In genomic region chr5:14211818-14212799, GRCh38 we compare ENCODE assay signal across 10 cellular contexts.
DNase-seq lines count a peak whose midpoint lies in the region; ATAC-seq and TF ChIP-seq lines count a peak whose summit lies in the region.
"Had no signal": no experiment of that assay in that cellular context is flagged by ENCODE, and none has a peak within 500 bp of the region (broad histone marks: within the 10 kb centered on the region; RNA-seq: fewer than 3 reads in every experiment).

No MANE protein-coding gene starts in this region.

- H3K27ac ChIP-seq in DOHH2 (ENCODE audit: low read depth, low read length) (peak overlapping the region; percentile 27; the same call in 1 of the 2 replicates), hepatocyte (peak overlapping the region; percentile 62), mesendoderm (ENCODE audit: low read depth, low read length) (no peak overlapping the region)

- H3K4me2 ChIP-seq in DOHH2 (ENCODE audit: low read length): peak overlapping the region; percentile 53
- H3K4me2 ChIP-seq in hepatocyte: peak overlapping the region; percentile 54
- no peak overlapping the region for H3K4me2 ChIP-seq in mesendoderm (ENCODE audit: low read length)

- no peak overlapping the region for H2BK120ac ChIP-seq in mesendoderm (ENCODE audit: low read depth, low read length)

- no peak overlapping the region for H3K9ac ChIP-seq in mesendoderm (ENCODE audit: low read length)

- no peak overlapping the region for H2AK5ac ChIP-seq in mesendoderm (ENCODE audit: low read length)

- H2AFZ ChIP-seq in hepatocyte: no peak overlapping the region

- H3K9me2 ChIP-seq in DOHH2 (replicated peaks; ENCODE audit: control insufficient read depth, low read length) (no peaks in the 10 kb centered on the region), hepatocyte (replicated peaks; ENCODE audit: insufficient read depth) (no peaks in the 10 kb centered on the region)

- no peak overlapping the region for H3K18ac ChIP-seq in mesendoderm (ENCODE audit: low read length)

- no peaks in the 10 kb centered on the region for H3K27me3 ChIP-seq in DOHH2 (ENCODE audit: control insufficient read depth, low read length)
- H3K27me3 ChIP-seq in hepatocyte: no peaks in the 10 kb centered on the region
- no peaks in the 10 kb centered on the region for H3K27me3 ChIP-seq in mesendoderm (ENCODE audit: insufficient read depth, low read length, poor library complexity)

- no peak for TF ChIP-seq CTCF in DOHH2 (IDR thresholded peaks at IDR 0.05; ENCODE audit: low read depth, low read length, poor library complexity, severe bottlenecking)
- TF ChIP-seq CTCF in hepatocyte (IDR thresholded peaks at IDR 0.05; ENCODE audit: poor library complexity): no peak

- no peak overlapping the region for H4K8ac ChIP-seq in mesendoderm (ENCODE audit: low read depth, low read length)

- H3K4ac ChIP-seq in mesendoderm (ENCODE audit: low read depth, low read length): no peak overlapping the region

- H3K56ac ChIP-seq in mesendoderm (ENCODE audit: low read length): no peak overlapping the region

- H3K4me3 ChIP-seq in DOHH2 (ENCODE audit: low read length) (peak overlapping the region; percentile 4; the same call in 1 of the 2 replicates), hepatocyte (no peak overlapping the region), mesendoderm (ENCODE audit: low read length) (no peak overlapping the region)
- H3K4me3 ChIP-seq: prostate gland had no signal

- no peak overlapping the region for H2BK5ac ChIP-seq in mesendoderm (ENCODE audit: low read length)

- H3F3A ChIP-seq in DOHH2 (ENCODE audit: control insufficient read depth, insufficient read depth): peaks cover 5% of the 10 kb centered on the region

- no peak overlapping the region for H3K23ac ChIP-seq in mesendoderm (ENCODE audit: low read length)

- H3K4me1 ChIP-seq in DOHH2 (ENCODE audit: control insufficient read depth, low read length) (peaks cover 77% of the 10 kb centered on the region), hepatocyte (ENCODE audit: insufficient read depth) (peaks cover 32% of the 10 kb centered on the region), mesendoderm (ENCODE audit: control insufficient read depth, low read depth, low read length) (peaks cover 10% of the 10 kb centered on the region)

- peaks cover 27% of the 10 kb centered on the region for H3K79me1 ChIP-seq in mesendoderm (ENCODE audit: low read length)

- WGBS in hepatocyte (ENCODE audit: low lambda C conversion rate, missing lambda C conversion rate): 82% methylated on average over 5 of the region's 5 CpGs
- no CpG with 5 or more reads among the region's 5 CpGs for WGBS in mesendoderm (ENCODE audit: extremely low coverage, insufficient coverage, low lambda C conversion rate)

- H3K36me3 ChIP-seq in DOHH2 (ENCODE audit: control insufficient read depth, low read length) (no peaks in the 10 kb centered on the region), hepatocyte (replicated peaks; ENCODE audit: insufficient read depth, low read depth) (no peaks in the 10 kb centered on the region), mesendoderm (ENCODE audit: control insufficient read depth, insufficient read depth, low read length) (no peaks in the 10 kb centered on the region)
- H3K36me3 ChIP-seq: prostate gland had no signal

- peaks cover 91% of the 10 kb centered on the region for H3K79me2 ChIP-seq in DOHH2 (ENCODE audit: control insufficient read depth, low read length)
- peaks cover 83% of the 10 kb centered on the region for H3K79me2 ChIP-seq in hepatocyte
- H3K79me2 ChIP-seq in mesendoderm (ENCODE audit: control insufficient read depth, insufficient read depth, low read length): peaks cover 77% of the 10 kb centered on the region

- no peak overlapping the region for H4K5ac ChIP-seq in mesendoderm (ENCODE audit: low read length)

- H3K9me3 ChIP-seq in DOHH2 (ENCODE audit: control insufficient read depth, insufficient read depth, low read length): no peaks in the 10 kb centered on the region
- H3K9me3 ChIP-seq in hepatocyte (ENCODE audit: low read depth): no peaks in the 10 kb centered on the region
- H3K9me3 ChIP-seq: prostate gland had no signal

- H4K20me1 ChIP-seq in DOHH2 (ENCODE audit: control insufficient read depth, insufficient read depth, low read depth, low read length): no peaks in the 10 kb centered on the region; the same call in 1 of the 2 replicates
- H4K20me1 ChIP-seq in hepatocyte (ENCODE audit: insufficient read depth, poor library complexity, severe bottlenecking): peaks cover 31% of the 10 kb centered on the region

- no peak overlapping the region for H2BK15ac ChIP-seq in mesendoderm (replicated peaks; ENCODE audit: low read depth)

- peak; percentile 23 for ATAC-seq in GM19455 (IDR thresholded peaks at IDR 0.05; ENCODE audit: unreplicated experiment)
- ATAC-seq in HG03342 (IDR thresholded peaks at IDR 0.05; ENCODE audit: unreplicated experiment): peak; percentile 36

- DNase-seq in hepatocyte (ENCODE audit: low spot score) (no peak), globus pallidus (ENCODE audit: low spot score) (no peak), NCI-H2107 treated with DMSO at 0.1 percent for 48 hours (lab: John Stamatoyannopoulos, UW; ENCODE audit: unreplicated experiment) (no peak), mesendoderm (no peak)
- no peak for DNase-seq in effector CD4-positive, alpha-beta T cell
- DNase-seq: CD4-positive, alpha-beta T cell had no signal
